In genomic region chr18:12694032-12694431, GRCh38 we compare ENCODE assay signal across 17 cellular contexts. TPM values are rescaled to one million over a fixed set of nuclear protein-coding genes. Genes with fewer than 3 reads are reported as not detected.
A peak's percentile ranks its signal among the peaks of the same experiment; 100 is the strongest.
DNase-seq lines count a peak whose midpoint lies in the region; ATAC-seq lines count a peak whose summit lies in the region.
"Had no signal": no experiment of that assay in that cellular context is flagged by ENCODE, and none has a peak within 500 bp of the region (broad histone marks: within the 10 kb centered on the region; RNA-seq: fewer than 3 reads in every experiment).

No MANE protein-coding gene starts in this region.

- ATAC-seq in left colon: peak; percentile 97
- no peak for ATAC-seq in GM18868 (IDR thresholded peaks at IDR 0.05; ENCODE audit: unreplicated experiment)
- no peak for ATAC-seq in Right ventricle myocardium superior (ENCODE audit: poor library complexity)
- ATAC-seq: HCT116, left ventricle myocardium superior had no signal

- in situ Hi-C loops in ACHN (cut with HindIII; ENCODE audit: low pct_ligation_motif_present, low pct_unique_long_range_greater_than_20kb, low sequenced_read_pairs): no loop called here

- intact Hi-C loops in left colon (cut with DNase I, micrococcal nuclease): no loop called here
- intact Hi-C loops in Right ventricle myocardium superior (cut with DNase I): no loop called here

- DNase-seq in A172 (ENCODE audit: low spot score) (peak; percentile 57), EH (ENCODE audit: low read depth) (peak; percentile 32), amniotic epithelial cell (ENCODE audit: low read depth) (peak; percentile 41), left colon (no peak), ACHN (no peak), Right ventricle myocardium superior (no peak)
- DNase-seq: activated CD8-positive, alpha-beta memory T cell treated with anti-CD3 and anti-CD28 coated beads, Interleukin-2, amount 50 U/mL, for 48 hours; activated naive CD4-positive, alpha-beta T cell treated with anti-CD3 and anti-CD28 coated beads for 36 hours; COR-L47; Kasumi-1; left ventricle myocardium superior; NCI-H1105 treated with DMSO at 0.1 percent for 48 hours; NCI-H2171; NCI-H774; nucleus accumbens had no signal

RNA-seq across cellular contexts. Expression of gene CEP76, which starts 8.5 kb away (rescaled TPM):
- 27.4 and 31.3 TPM in 2 replicates for total RNA-seq in A172 (2014; rRNA removed; shearing (Covaris generic))
- total RNA-seq in left colon (1 to 10 TPM; 4.9 to 5.3 TPM), Right ventricle myocardium superior (2.4 TPM)

RNA-seq across cellular contexts. Expression of gene PSMG2, which starts 8.8 kb away (rescaled TPM):
- total RNA-seq in A172 (2014; rRNA removed; shearing (Covaris generic)): 139 and 142 TPM in 2 replicates
- total RNA-seq in left colon: 10 to 100 TPM; 56.7 to 69.9 TPM
- 42.6 TPM for total RNA-seq in Right ventricle myocardium superior

RNA-seq across cellular contexts. Expression of gene SPIRE1, which starts 36.1 kb away (rescaled TPM):
- total RNA-seq in A172 (2014; rRNA removed; shearing (Covaris generic)): 30.4 and 33.9 TPM in 2 replicates
- total RNA-seq in left colon (10 to 100 TPM in 1 of 2 donors, 1 to 10 TPM in 1; 5.0 to 13.3 TPM), Right ventricle myocardium superior (33.5 TPM)

Comparison
In these comparisons a context has a peak if more than half of its experiments do, and no peak if none do; other contexts are left out.
1. DNase-seq: peak in A172 (single experiment), EH (single experiment) and amniotic epithelial cell (single experiment); none in left colon (0 of 2), ACHN (single experiment) and Right ventricle myocardium superior (single experiment).